ENCODE assay signal across 8 cellular contexts in the genomic region with DNA sequence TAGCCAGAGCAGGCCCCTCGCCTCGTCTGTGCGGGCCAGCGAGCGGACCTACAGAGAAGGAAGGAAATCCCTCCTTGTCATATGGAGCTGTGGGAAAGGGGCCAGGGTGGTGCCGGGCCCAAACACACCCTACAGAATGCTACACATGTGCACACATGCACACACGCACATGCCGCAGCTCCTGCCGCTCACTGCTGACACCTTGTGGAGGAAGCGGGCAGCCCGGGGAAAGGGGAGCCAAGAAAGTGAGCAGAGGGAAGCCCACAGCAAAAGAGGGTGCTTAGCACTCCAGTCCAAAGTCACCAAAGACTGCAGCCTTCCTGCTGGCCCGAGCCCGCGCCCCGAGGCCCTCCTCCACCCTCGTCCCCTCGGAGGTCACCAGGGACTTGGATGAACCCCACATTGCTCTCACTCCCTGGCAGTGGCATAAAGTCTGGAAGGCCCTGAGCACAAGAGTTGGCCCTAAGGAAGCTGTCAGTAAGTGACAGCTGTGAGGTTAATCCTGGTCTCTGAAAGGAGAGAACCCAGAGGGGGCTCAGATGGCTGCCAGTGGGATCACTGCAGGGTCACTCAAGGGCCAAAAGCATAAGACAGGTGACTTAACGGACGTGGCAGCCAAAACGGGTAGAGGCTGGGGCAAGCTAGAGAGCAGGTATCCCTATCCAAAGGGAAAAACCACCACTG.
A peak's percentile ranks its signal among the peaks of the same experiment; 100 is the strongest.
DNase-seq lines count a peak whose midpoint lies in the region; ATAC-seq and TF ChIP-seq lines count a peak whose summit lies in the region.

No MANE protein-coding gene starts in this region.

- peaks cover 38% of the 10 kb centered on the region for H3K4me1 Mint-ChIP-seq in GM23338
- H3K4me1 Mint-ChIP-seq in effector memory CD8-positive, alpha-beta T cell (ENCODE audit: low read depth in 2 of 2), result peaks cover 5 to 9% of the 10 kb centered on the region in 2 donors

- no peaks in the 10 kb centered on the region for H3K9me3 ChIP-seq in mucosa of descending colon

- TF ChIP-seq CTCF in GM23338 (conservative IDR thresholded peaks at IDR 0.05; ENCODE audit: low read depth in 2 of 2), result peak; percentile 89 to 97
- TF ChIP-seq CTCF in mucosa of descending colon (IDR thresholded peaks at IDR 0.05), result peak; percentile 86

- peak; percentile 84 for DNase-seq in AG08396 (ENCODE audit: low spot score)
- peak; percentile 78 for DNase-seq in GM23338 (ENCODE audit: low spot score)
- DNase-seq in NCI-H526 treated with DMSO at 0.1 percent for 48 hours (lab: John Stamatoyannopoulos, UW), result peak; percentile 57
- peak; percentile 43 to 76 (median 67) for DNase-seq in activated CD8-positive, alpha-beta memory T cell treated with anti-CD3 and anti-CD28 coated beads for 48 hours (ENCODE audit: low read depth in 2 of 3, low spot score in 2 of 3)
- DNase-seq in effector memory CD8-positive, alpha-beta T cell, result peak; percentile 63 to 70 (median 63)
- peak in 2 of 3 donors; percentile 76 to 82 for DNase-seq in mucosa of descending colon
- peak; percentile 35 to 47 for DNase-seq in stimulated activated CD8-positive, alpha-beta memory T cell treated with anti-CD3 and anti-CD28 coated beads, Interleukin-7, amount 100 ng/mL, for 4 hours (ENCODE audit: low read depth in 2 of 2)
- DNase-seq in amniotic stem cell (lab: John Stamatoyannopoulos, UW), result no peak

- no peaks in the 10 kb centered on the region for H3K79me2 ChIP-seq in GM23338 (replicated peaks; ENCODE audit: insufficient read depth)

- H3K27ac Mint-ChIP-seq in GM23338, result no peak overlapping the region
- H3K27ac Mint-ChIP-seq in effector memory CD8-positive, alpha-beta T cell, result peak overlapping the region in 1 of 2 donors; percentile 69

- H3K4me1 ChIP-seq in GM23338 (ENCODE audit: insufficient read depth) (peaks cover 12% of the 10 kb centered on the region), mucosa of descending colon (ENCODE audit: low read depth) (no peaks in the 10 kb centered on the region)

- no peak overlapping the region for H2AFZ ChIP-seq in GM23338

- H3K4me3 Mint-ChIP-seq in GM23338, result no peak overlapping the region
- H3K4me3 Mint-ChIP-seq in effector memory CD8-positive, alpha-beta T cell, result no peak overlapping the region

- no peaks in the 10 kb centered on the region for H3K9me3 Mint-ChIP-seq in GM23338
- H3K9me3 Mint-ChIP-seq in effector memory CD8-positive, alpha-beta T cell, result no peaks in the 10 kb centered on the region

- H3F3A ChIP-seq in GM23338 (replicated peaks; ENCODE audit: low read depth), result peaks cover 15% of the 10 kb centered on the region; the same call in 1 of the 2 replicates

- no peaks in the 10 kb centered on the region for H3K36me3 ChIP-seq in GM23338 (ENCODE audit: insufficient read depth)
- H3K36me3 ChIP-seq in mucosa of descending colon (ENCODE audit: low read depth), result no peaks in the 10 kb centered on the region

- H3K9me2 ChIP-seq in GM23338 (ENCODE audit: insufficient read depth), result no peaks in the 10 kb centered on the region

- no peaks in the 10 kb centered on the region for H3K27me3 ChIP-seq in GM23338 (ENCODE audit: insufficient read depth)

- no peak overlapping the region for H3K27ac ChIP-seq in GM23338 (ENCODE audit: low read depth)

- ATAC-seq in GM23338 (peak; percentile 56), mucosa of descending colon (peak; percentile 79)
- peak; percentile 73 for ATAC-seq in effector memory CD8-positive, alpha-beta T cell (replicated peaks)

- intact Hi-C loops in mucosa of descending colon (cut with DNase I, micrococcal nuclease), result loop anchor here in 1 of 2 donors (5.0 kb wide), 1 partner anchor 145 kb away; no protein-coding TSS in a partner anchor

- H3K4me2 ChIP-seq in GM23338, result no peak overlapping the region

- H4K20me1 ChIP-seq in GM23338 (replicated peaks; ENCODE audit: insufficient read depth), result no peaks in the 10 kb centered on the region

- H3K27me3 Mint-ChIP-seq in GM23338 (ENCODE audit: insufficient read depth, low read depth, poor library complexity), result peaks cover 15% of the 10 kb centered on the region
- H3K27me3 Mint-ChIP-seq in effector memory CD8-positive, alpha-beta T cell, result no peaks in the 10 kb centered on the region

- H3K4me3 ChIP-seq in GM23338 (no peak overlapping the region), mucosa of descending colon (no peak overlapping the region)

- H3K36me3 Mint-ChIP-seq in GM23338 (ENCODE audit: low read depth), result peaks cover 14% of the 10 kb centered on the region; the same call in 2 of the 3 replicates
- H3K36me3 Mint-ChIP-seq in effector memory CD8-positive, alpha-beta T cell (ENCODE audit: insufficient read depth), result peaks cover 64% of the 10 kb centered on the region

TF ChIP-seq in GM23338, 12 proteins besides CTCF, POLR2A, EP300 and RAD21 (continues in another document):
- no peak for TF ChIP-seq STAT1 (IDR thresholded peaks at IDR 0.05; ENCODE audit: unreplicated experiment)
- no peak for TF ChIP-seq JUNB (IDR thresholded peaks at IDR 0.05; ENCODE audit: unreplicated experiment)
- no peak for TF ChIP-seq POLR2AphosphoS5 (IDR thresholded peaks at IDR 0.05; ENCODE audit: low read depth)
- TF ChIP-seq, protein P1, sequence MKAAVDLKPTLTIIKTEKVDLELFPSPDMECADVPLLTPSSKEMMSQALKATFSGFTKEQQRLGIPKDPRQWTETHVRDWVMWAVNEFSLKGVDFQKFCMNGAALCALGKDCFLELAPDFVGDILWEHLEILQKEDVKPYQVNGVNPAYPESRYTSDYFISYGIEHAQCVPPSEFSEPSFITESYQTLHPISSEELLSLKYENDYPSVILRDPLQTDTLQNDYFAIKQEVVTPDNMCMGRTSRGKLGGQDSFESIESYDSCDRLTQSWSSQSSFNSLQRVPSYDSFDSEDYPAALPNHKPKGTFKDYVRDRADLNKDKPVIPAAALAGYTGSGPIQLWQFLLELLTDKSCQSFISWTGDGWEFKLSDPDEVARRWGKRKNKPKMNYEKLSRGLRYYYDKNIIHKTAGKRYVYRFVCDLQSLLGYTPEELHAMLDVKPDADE (IDR thresholded peaks at IDR 0.05), result no peak
- TF ChIP-seq ZNF331 (CRISPR knock-in tag; IDR thresholded peaks at IDR 0.05; ENCODE audit: low read depth), result no peak
- TF ChIP-seq, protein P2, sequence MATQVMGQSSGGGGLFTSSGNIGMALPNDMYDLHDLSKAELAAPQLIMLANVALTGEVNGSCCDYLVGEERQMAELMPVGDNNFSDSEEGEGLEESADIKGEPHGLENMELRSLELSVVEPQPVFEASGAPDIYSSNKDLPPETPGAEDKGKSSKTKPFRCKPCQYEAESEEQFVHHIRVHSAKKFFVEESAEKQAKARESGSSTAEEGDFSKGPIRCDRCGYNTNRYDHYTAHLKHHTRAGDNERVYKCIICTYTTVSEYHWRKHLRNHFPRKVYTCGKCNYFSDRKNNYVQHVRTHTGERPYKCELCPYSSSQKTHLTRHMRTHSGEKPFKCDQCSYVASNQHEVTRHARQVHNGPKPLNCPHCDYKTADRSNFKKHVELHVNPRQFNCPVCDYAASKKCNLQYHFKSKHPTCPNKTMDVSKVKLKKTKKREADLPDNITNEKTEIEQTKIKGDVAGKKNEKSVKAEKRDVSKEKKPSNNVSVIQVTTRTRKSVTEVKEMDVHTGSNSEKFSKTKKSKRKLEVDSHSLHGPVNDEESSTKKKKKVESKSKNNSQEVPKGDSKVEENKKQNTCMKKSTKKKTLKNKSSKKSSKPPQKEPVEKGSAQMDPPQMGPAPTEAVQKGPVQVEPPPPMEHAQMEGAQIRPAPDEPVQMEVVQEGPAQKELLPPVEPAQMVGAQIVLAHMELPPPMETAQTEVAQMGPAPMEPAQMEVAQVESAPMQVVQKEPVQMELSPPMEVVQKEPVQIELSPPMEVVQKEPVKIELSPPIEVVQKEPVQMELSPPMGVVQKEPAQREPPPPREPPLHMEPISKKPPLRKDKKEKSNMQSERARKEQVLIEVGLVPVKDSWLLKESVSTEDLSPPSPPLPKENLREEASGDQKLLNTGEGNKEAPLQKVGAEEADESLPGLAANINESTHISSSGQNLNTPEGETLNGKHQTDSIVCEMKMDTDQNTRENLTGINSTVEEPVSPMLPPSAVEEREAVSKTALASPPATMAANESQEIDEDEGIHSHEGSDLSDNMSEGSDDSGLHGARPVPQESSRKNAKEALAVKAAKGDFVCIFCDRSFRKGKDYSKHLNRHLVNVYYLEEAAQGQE (IDR thresholded peaks at IDR 0.05; ENCODE audit: unreplicated experiment), result no peak
- no peak for TF ChIP-seq EZH2 (IDR thresholded peaks at IDR 0.05; ENCODE audit: low read depth, unreplicated experiment)
